19 cellular contexts compared by ENCODE assay signal in genomic region chr7:145863-146262, GRCh38. TPM values are rescaled to one million over a fixed set of nuclear protein-coding genes. Genes with fewer than 3 reads are reported as not detected.
DNase-seq lines count a peak whose midpoint lies in the region; ATAC-seq, FAIRE-seq and TF ChIP-seq lines count a peak whose summit lies in the region.
"Had no signal": no experiment of that assay in that cellular context is flagged by ENCODE, and none has a peak within 500 bp of the region (broad histone marks: within the 10 kb centered on the region; RNA-seq: fewer than 3 reads in every experiment).

No MANE protein-coding gene starts in this region.

- peak; percentile 68 for FAIRE-seq in urothelium cell line (lab: Jason Lieb, UNC)
- FAIRE-seq: G401.6, GM19239, H1 had no signal

- intact Hi-C loops in CD14-positive monocyte (cut with micrococcal nuclease), result no loop called here

- peak; percentile 26 for DNase-seq in NAMALWA (ENCODE audit: low spot score)
- peak; percentile 46 for DNase-seq in RPMI8226
- DNase-seq in mucosa of gallbladder (ENCODE audit: low spot score), result peak; percentile 5
- no peak for DNase-seq in urothelium cell line (ENCODE audit: low spot score)
- no peak for DNase-seq in C1 segment of cervical spinal cord (lab: John Stamatoyannopoulos, UW)
- no peak for DNase-seq in CD14-positive monocyte (ENCODE audit: low spot score)
- DNase-seq in WTC11 (ENCODE audit: low spot score), result no peak
- DNase-seq: Calu3; CD4-positive, alpha-beta memory T cell; COR-L47; DMS153; DND-41; GM23248; H7; HCEC 1CT had no signal

- peaks cover 8 to 15% of the 10 kb centered on the region in 2 donors for H3K36me3 Mint-ChIP-seq in CD14-positive monocyte
- H3K36me3 Mint-ChIP-seq in WTC11, result peaks cover 28% of the 10 kb centered on the region

- H3K27ac Mint-ChIP-seq in CD14-positive monocyte (no peak overlapping the region), WTC11 (no peak overlapping the region)
- H3K27ac Mint-ChIP-seq: B cell had no signal

- CTCF ChIA-PET in WTC11 (lab: Charles Lee), result no interaction called here

- H3K9me3 Mint-ChIP-seq in CD14-positive monocyte (no peaks in the 10 kb centered on the region), WTC11 (no peaks in the 10 kb centered on the region)

- H3K4me3 Mint-ChIP-seq in CD14-positive monocyte (no peak overlapping the region), WTC11 (no peak overlapping the region)
- H3K4me3 Mint-ChIP-seq: B cell had no signal

- POLR2A ChIA-PET in WTC11 (lab: Charles Lee), result no interaction called here

- H3K27me3 Mint-ChIP-seq in CD14-positive monocyte (ENCODE audit: low read depth in 3 of 3), result peaks cover 0 to 2% (median 2%) of the 10 kb centered on the region in 3 donors
- no peaks in the 10 kb centered on the region for H3K27me3 Mint-ChIP-seq in WTC11 (ENCODE audit: low read depth)
- H3K27me3 Mint-ChIP-seq: B cell had no signal

- TF ChIP-seq CTCF in CD14-positive monocyte (IDR thresholded peaks at IDR 0.05) (no peak), WTC11 (IDR thresholded peaks at IDR 0.05) (no peak)

- no peak for ATAC-seq in WTC11

- H3K4me1 Mint-ChIP-seq in CD14-positive monocyte (peaks cover 39% of the 10 kb centered on the region), WTC11 (peaks cover 17% of the 10 kb centered on the region)

TF ChIP-seq in WTC11, 78 proteins besides CTCF, POLR2A, EP300 and RAD21:
- TF ChIP-seq NR1H2 (CRISPR knock-in tag; IDR thresholded peaks at IDR 0.05), result no peak
- TF ChIP-seq PREB (CRISPR knock-in tag; IDR thresholded peaks at IDR 0.05; ENCODE audit: borderline replicate concordance), result no peak
- TF ChIP-seq ZNF121 (CRISPR knock-in tag; IDR thresholded peaks at IDR 0.05), result no peak
- no peak for TF ChIP-seq NFYB (CRISPR knock-in tag; conservative IDR thresholded peaks at IDR 0.05; ENCODE audit: low read depth)
- no peak for TF ChIP-seq HMGXB4 (CRISPR knock-in tag; IDR thresholded peaks at IDR 0.05)
- no peak for TF ChIP-seq SMAD4 (CRISPR knock-in tag; IDR thresholded peaks at IDR 0.05)
- TF ChIP-seq NR2C2 (CRISPR knock-in tag; IDR thresholded peaks at IDR 0.05), result no peak
- TF ChIP-seq AFF4 (CRISPR knock-in tag; IDR thresholded peaks at IDR 0.05; ENCODE audit: borderline replicate concordance), result no peak
- TF ChIP-seq ARID4B (CRISPR knock-in tag; IDR thresholded peaks at IDR 0.05; ENCODE audit: borderline replicate concordance), result no peak
- no peak for TF ChIP-seq KAT7 (CRISPR knock-in tag; IDR thresholded peaks at IDR 0.05; ENCODE audit: borderline replicate concordance)
- TF ChIP-seq NR3C1 (CRISPR knock-in tag; conservative IDR thresholded peaks at IDR 0.05; ENCODE audit: low read depth), result no peak
TF ChIP-seq in WTC11: peak in this region for 0.

RNA-seq across cellular contexts. Expression of gene FAM20C, which starts 46.5 kb away (rescaled TPM):
- total RNA-seq in mucosa of gallbladder, result 99.2 TPM
- polyA plus RNA-seq in CD14-positive monocyte, result 1 to 10 TPM; 1.2 to 1.5 TPM
- total RNA-seq in WTC11 (2021), result 48.0 to 64.9 TPM (median 49.1 TPM) in 3 replicates
- polyA plus RNA-seq: CD4-positive, alpha-beta memory T cell had no signal

Comparison
In these comparisons a context has a peak if more than half of its experiments do, and no peak if none do; other contexts are left out.
1. DNase-seq: peak in NAMALWA (single experiment), RPMI8226 (single experiment) and mucosa of gallbladder (single experiment); none in urothelium cell line (single experiment), C1 segment of cervical spinal cord (0 of 14), CD14-positive monocyte (single experiment) and WTC11 (single experiment).